In genomic region chr22:33000342-33001280, GRCh38 we compare ENCODE assay signal across 9 cellular contexts. TPM values are rescaled to one million over a fixed set of nuclear protein-coding genes. Genes with fewer than 3 reads are reported as not detected.
A peak's percentile ranks its signal among the peaks of the same experiment; 100 is the strongest.
DNase-seq lines count a peak whose midpoint lies in the region; ATAC-seq, FAIRE-seq and TF ChIP-seq lines count a peak whose summit lies in the region.
"Had no signal": no experiment of that assay in that cellular context is flagged by ENCODE, and none has a peak within 500 bp of the region (broad histone marks: within the 10 kb centered on the region; RNA-seq: fewer than 3 reads in every experiment).

No MANE protein-coding gene starts in this region.

- dilution Hi-C loops in endothelial cell of umbilical vein (cut with MboI; ENCODE audit: extremely low pct_ligation_motif_present, low sequenced_read_pairs): no loop called here

- H3K36me3 ChIP-seq in DND-41 (ENCODE audit: insufficient read depth, low read length) (no peaks in the 10 kb centered on the region), Karpas-422 (ENCODE audit: insufficient read depth, low read length) (no peaks in the 10 kb centered on the region), endothelial cell of umbilical vein (ENCODE audit: control insufficient read depth in 2 of 2, extremely low read depth in 1 of 2, insufficient read depth in 2 of 2, low read length in 2 of 2) (no peaks in the 10 kb centered on the region)

- H3K79me2 ChIP-seq in DND-41 (ENCODE audit: insufficient read depth, low read length): no peaks in the 10 kb centered on the region
- no peaks in the 10 kb centered on the region for H3K79me2 ChIP-seq in Karpas-422 (ENCODE audit: low read length)
- H3K79me2 ChIP-seq in endothelial cell of umbilical vein (ENCODE audit: control insufficient read depth, insufficient read depth, low read length): no peaks in the 10 kb centered on the region

- peak; percentile 82 for DNase-seq in DND-41
- peak; percentile 70 for DNase-seq in Karpas-422
- peak; percentile 2 for DNase-seq in endothelial cell of umbilical vein (ENCODE audit: low read depth, low spot score)
- peak; percentile 65 for DNase-seq in medulla oblongata (ENCODE audit: extremely low spot score)
- DNase-seq in superior temporal gyrus (ENCODE audit: extremely low spot score): peak; percentile 72
- DNase-seq in NCI-H2107 treated with DMSO at 0.1 percent for 48 hours (lab: John Stamatoyannopoulos, UW; ENCODE audit: unreplicated experiment): no peak

- H3K4me2 ChIP-seq in DND-41 (ENCODE audit: insufficient read depth, low read length) (peak overlapping the region; percentile 39), Karpas-422 (ENCODE audit: low read depth, low read length, poor library complexity, severe bottlenecking) (no peak overlapping the region), endothelial cell of umbilical vein (ENCODE audit: insufficient read depth, low read length) (no peak overlapping the region)

- H3K27ac ChIP-seq in DND-41 (ENCODE audit: low read length) (no peak overlapping the region), Karpas-422 (ENCODE audit: low read length) (no peak overlapping the region), VCaP (no peak overlapping the region), endothelial cell of umbilical vein (ENCODE audit: insufficient read depth, low read depth, low read length) (no peak overlapping the region)

- H3K4me3 ChIP-seq in DND-41 (ENCODE audit: low read depth in 1 of 2, low read length in 2 of 2) (no peak overlapping the region), Karpas-422 (ENCODE audit: low read length) (no peak overlapping the region), endothelial cell of umbilical vein (replicated peaks in 1 of 3; ENCODE audit: insufficient read depth in 1 of 3, low read depth in 1 of 3, low read length in 3 of 3) (no peak overlapping the region)

- peaks cover 9% of the 10 kb centered on the region for H3K4me1 ChIP-seq in DND-41 (ENCODE audit: insufficient read depth, low read length)
- no peaks in the 10 kb centered on the region for H3K4me1 ChIP-seq in Karpas-422 (ENCODE audit: low read length)
- H3K4me1 ChIP-seq in endothelial cell of umbilical vein (ENCODE audit: control insufficient read depth, extremely low read depth, insufficient read depth, low read length): no peaks in the 10 kb centered on the region

- no peaks in the 10 kb centered on the region; the same call in 1 of the 2 replicates for H4K20me1 ChIP-seq in DND-41 (ENCODE audit: insufficient read depth, low read length)
- no peaks in the 10 kb centered on the region for H4K20me1 ChIP-seq in Karpas-422 (ENCODE audit: insufficient read depth, low read depth, low read length)
- no peaks in the 10 kb centered on the region for H4K20me1 ChIP-seq in endothelial cell of umbilical vein (replicated peaks; ENCODE audit: control insufficient read depth, extremely low read depth, insufficient read depth, low read length)

- peaks cover 6% of the 10 kb centered on the region for H3K9me3 ChIP-seq in DND-41 (ENCODE audit: insufficient read depth, low read length, severe bottlenecking)
- H3K9me3 ChIP-seq in Karpas-422 (ENCODE audit: low read length): no peaks in the 10 kb centered on the region
- H3K9me3 ChIP-seq in endothelial cell of umbilical vein (replicated peaks; ENCODE audit: control insufficient read depth, insufficient read depth, low read length): no peaks in the 10 kb centered on the region

- no peaks in the 10 kb centered on the region for H3K9me1 ChIP-seq in endothelial cell of umbilical vein (replicated peaks; ENCODE audit: control insufficient read depth, extremely low read depth, insufficient read depth, low read length)

- CTCF ChIA-PET in endothelial cell of umbilical vein (lab: Charles Lee): interaction anchor here (0.9 to 1.0 kb wide), 3 partner anchors 340 to 474 kb away, joined by 3 to 6 read pairs (median 4); no protein-coding TSS in a partner anchor

- no peaks in the 10 kb centered on the region for H3K9me2 ChIP-seq in Karpas-422 (replicated peaks; ENCODE audit: insufficient read depth, low read length)

- intact Hi-C loops in endothelial cell of umbilical vein (cut with micrococcal nuclease): loop anchor here (1.0 kb wide), 2 partner anchors 340 to 471 kb away; no protein-coding TSS in a partner anchor

- peak; percentile 93 for TF ChIP-seq CTCF in DND-41 (IDR thresholded peaks at IDR 0.05; ENCODE audit: borderline replicate concordance, extremely low read depth, low read length, poor library complexity, severe bottlenecking)
- peak; percentile 96 for TF ChIP-seq CTCF in VCaP (conservative IDR thresholded peaks at IDR 0.05)
- TF ChIP-seq CTCF in endothelial cell of umbilical vein (IDR thresholded peaks at IDR 0.05; ENCODE audit: extremely low read depth in 1 of 2, insufficient read depth in 1 of 2, low read depth in 1 of 2, low read length in 2 of 2): peak; percentile 54 to 79

- TF ChIP-seq POLR2A in endothelial cell of umbilical vein (IDR thresholded peaks at IDR 0.05; ENCODE audit: low read depth, low read length): no peak

- no TSS peak for BruUV-seq in endothelial cell of umbilical vein (replicated peaks; lab: Mats Ljungman, UMichigan)

- H3K9ac ChIP-seq in DND-41 (ENCODE audit: low read depth, low read length): no peak overlapping the region
- no peak overlapping the region for H3K9ac ChIP-seq in Karpas-422 (ENCODE audit: low read length)
- H3K9ac ChIP-seq in endothelial cell of umbilical vein (replicated peaks; ENCODE audit: extremely low read depth, insufficient read depth, low read length): no peak overlapping the region

- POLR2A ChIA-PET in endothelial cell of umbilical vein (lab: Charles Lee): no interaction called here

- H3K27me3 ChIP-seq in DND-41 (ENCODE audit: insufficient read depth, low read length, poor library complexity): no peaks in the 10 kb centered on the region
- H3K27me3 ChIP-seq in Karpas-422 (ENCODE audit: low read length): no peaks in the 10 kb centered on the region
- H3K27me3 ChIP-seq in endothelial cell of umbilical vein (ENCODE audit: control insufficient read depth in 2 of 2, insufficient read depth in 2 of 2, low read length in 2 of 2): no peaks in the 10 kb centered on the region

- FAIRE-seq in endothelial cell of umbilical vein (lab: Jason Lieb, UNC): peak; percentile 48

- H2AFZ ChIP-seq in DND-41 (ENCODE audit: low read depth, low read length) (0 out of 2 replicates have a peak overlapping the region, but pooled peaks have one; percentile 9), Karpas-422 (ENCODE audit: low read length) (no peak overlapping the region), endothelial cell of umbilical vein (ENCODE audit: low read depth, low read length) (no peak overlapping the region)

- ATAC-seq in DND-41 (ENCODE audit: insufficient read depth, low read depth): peak; percentile 100
- ATAC-seq in GM18870 (IDR thresholded peaks at IDR 0.05; ENCODE audit: unreplicated experiment): no peak
- ATAC-seq: T-cell had no signal

TF ChIP-seq in endothelial cell of umbilical vein, 7 proteins besides CTCF, POLR2A, EP300 and RAD21:
- TF ChIP-seq POLR2AphosphoS5 (IDR thresholded peaks at IDR 0.05; ENCODE audit: insufficient read depth, low read depth, low read length): no peak
- TF ChIP-seq GATA2 (IDR thresholded peaks at IDR 0.05; ENCODE audit: insufficient read depth, insufficient read length, low read depth, low read length): no peak

RNA-seq across cellular contexts. Expression of gene SYN3, which starts 57.6 kb away (rescaled TPM):
- not detected in 2 replicates for total RNA-seq in Karpas-422 (2014; rRNA removed; shearing (Covaris generic); ENCODE audit: low replicate concordance)
- total RNA-seq in endothelial cell of umbilical vein: not detected in 2 replicates
- polyA plus RNA-seq in endothelial cell of umbilical vein: not detected in 2 replicates
- not detected in 2 replicates for polyA plus RNA-seq in endothelial cell of umbilical vein (2011; cell fraction: cytosol; rRNA removed)
- polyA plus RNA-seq in endothelial cell of umbilical vein (2011; cell fraction: nucleus; rRNA removed): not detected in 2 replicates
- not detected in 2 replicates for polyA plus RNA-seq in endothelial cell of umbilical vein (2012)
- not detected in 2 replicates for polyA minus RNA-seq in endothelial cell of umbilical vein
- not detected for polyA minus RNA-seq in endothelial cell of umbilical vein (2011; cell fraction: cytosol; rRNA and poly(A)+ RNA removed)
- not detected in 2 replicates for polyA minus RNA-seq in endothelial cell of umbilical vein (2011; cell fraction: nucleus; rRNA and poly(A)+ RNA removed)
